ENCODE assay signal across 14 cellular contexts in the genomic region with DNA sequence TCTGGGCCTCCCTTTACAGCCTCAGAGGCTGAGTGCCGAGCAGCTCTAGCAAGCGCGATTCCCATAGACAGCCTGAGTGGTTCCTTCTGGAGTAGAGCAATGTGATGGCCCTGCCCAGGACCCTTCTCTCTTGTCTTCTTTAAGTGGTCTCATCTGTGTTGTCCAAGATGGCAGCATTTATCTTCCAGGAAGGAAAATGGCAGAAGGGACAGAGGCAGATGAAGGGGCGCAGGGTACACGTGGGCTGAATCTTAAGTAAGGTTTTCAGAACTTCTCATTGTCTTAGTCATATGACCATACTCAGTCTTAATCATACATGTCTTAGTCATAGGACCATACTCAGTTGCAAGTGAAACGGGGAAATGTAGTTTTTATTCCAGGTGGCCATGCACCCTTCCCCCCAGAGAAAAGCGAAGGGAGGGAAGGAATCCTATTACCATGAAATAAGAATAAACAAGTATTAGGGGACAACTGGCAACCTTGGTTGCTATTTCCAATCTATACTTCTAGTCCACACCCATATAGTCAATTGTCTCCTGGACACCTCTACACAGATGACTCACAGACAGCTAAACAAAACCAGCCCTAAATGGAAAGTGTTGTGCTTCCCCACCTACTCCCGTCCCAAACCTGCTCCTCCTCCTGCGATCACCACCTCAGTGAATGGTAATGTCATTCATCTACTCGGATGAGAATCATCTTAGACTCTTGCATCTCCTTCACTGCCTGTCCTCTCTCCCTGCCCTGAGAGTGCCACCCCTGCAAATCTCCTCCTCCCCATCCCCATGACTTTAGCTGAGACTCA. TPM values are rescaled to one million over a fixed set of nuclear protein-coding genes. Genes with fewer than 3 reads are reported as not detected.
DNase-seq lines count a peak whose midpoint lies in the region; ATAC-seq and TF ChIP-seq lines count a peak whose summit lies in the region.
"Had no signal": no experiment of that assay in that cellular context is flagged by ENCODE, and none has a peak within 500 bp of the region (broad histone marks: within the 10 kb centered on the region; RNA-seq: fewer than 3 reads in every experiment).

No MANE protein-coding gene starts in this region.

- ATAC-seq in activated CD4-positive, CD25-positive, alpha-beta regulatory T cell treated with anti-CD3 and anti-CD28 coated beads, Interleukin-2, amount 50 U/mL, for 24 hours: peak; percentile 88 to 91
- no peak for ATAC-seq in GM18519 (IDR thresholded peaks at IDR 0.05; ENCODE audit: low FRiP score, unreplicated experiment)

- peak overlapping the region; percentile 14 for H3K27ac Mint-ChIP-seq in chondrocyte (ENCODE audit: unreplicated experiment)

- no peaks in the 10 kb centered on the region for H3K9me3 Mint-ChIP-seq in chondrocyte (ENCODE audit: low read depth)

- DNase-seq in activated CD4-positive, CD25-positive, alpha-beta regulatory T cell treated with anti-CD3 and anti-CD28 coated beads, Interleukin-2, amount 50 U/mL, for 72 hours: no peak
- DNase-seq in RKO (ENCODE audit: low spot score) (peak; percentile 74), chondrocyte (ENCODE audit: low spot score) (no peak), SIG-M5 treated with dmso at 0.1 percent for 504 hours (lab: John Stamatoyannopoulos, UW; ENCODE audit: unreplicated experiment) (no peak), dorsolateral prefrontal cortex (no peak)
- peak; percentile 27 to 46 (median 34) for DNase-seq in stimulated activated CD4-positive, alpha-beta T cell treated with anti-CD3 and anti-CD28 coated beads, TNF-alpha, amount 100 ng/mL, for 24 hours (ENCODE audit: low read depth in 3 of 3)
- DNase-seq: cerebellar nuclear complex, Karpas-422, sigmoid colon, transverse colon had no signal

- no peak overlapping the region for H3K4me3 Mint-ChIP-seq in chondrocyte (ENCODE audit: unreplicated experiment)

- no peak overlapping the region for H3K4me3 ChIP-seq in dorsolateral prefrontal cortex
- H3K4me3 ChIP-seq: sigmoid colon, transverse colon had no signal

- no peak overlapping the region for H3K27ac ChIP-seq in dorsolateral prefrontal cortex
- H3K27ac ChIP-seq: sigmoid colon, transverse colon, VCaP had no signal

- H3K27me3 Mint-ChIP-seq in chondrocyte (ENCODE audit: low read depth): no peaks in the 10 kb centered on the region

- TF ChIP-seq CTCF in chondrocyte (IDR thresholded peaks at IDR 0.05) (no peak), dorsolateral prefrontal cortex (IDR thresholded peaks at IDR 0.05 in 54 of 56, conservative IDR thresholded peaks at IDR 0.05 in 2 of 56; ENCODE audit: low read depth in 1 of 56, partially characterized antibody in 56 of 56) (no peak)

- peaks cover 0 to 6% (median 0%) of the 10 kb centered on the region in 45 donors for H3K27me3 ChIP-seq in dorsolateral prefrontal cortex
- H3K27me3 ChIP-seq: sigmoid colon, transverse colon had no signal

- H3K4me1 Mint-ChIP-seq in chondrocyte (ENCODE audit: low read depth): peaks cover 32% of the 10 kb centered on the region

- no peaks in the 10 kb centered on the region for H3K36me3 Mint-ChIP-seq in chondrocyte (ENCODE audit: low read depth)

- intact Hi-C loops in dorsolateral prefrontal cortex (cut with DNase I): no loop called here

RNA-seq across cellular contexts. Expression of gene OVAAL, which starts 13.3 kb away (rescaled TPM):
- total RNA-seq in chondrocyte (not detected in 3 replicates), dorsolateral prefrontal cortex (under 1 TPM in 1 of 120 experiments, not detected in 119; 0.34 TPM)
- total RNA-seq: mesenteric fat pad, sigmoid colon had no signal

RNA-seq across cellular contexts. Expression of gene XPR1, which starts 59.8 kb away (rescaled TPM):
- total RNA-seq in chondrocyte (24.2 to 32.4 TPM (median 24.9 TPM) in 3 replicates), dorsolateral prefrontal cortex (10 to 100 TPM; 18.3 to 47.9 (median 30.6) TPM)

Comparison
In these comparisons a context has a peak if more than half of its experiments do, and no peak if none do; other contexts are left out.
1. DNase-seq: peak in RKO (single experiment) and stimulated activated CD4-positive, alpha-beta T cell treated with anti-CD3 and anti-CD28 coated beads, TNF-alpha, amount 100 ng/mL, for 24 hours (3 of 3); none in activated CD4-positive, CD25-positive, alpha-beta regulatory T cell treated with anti-CD3 and anti-CD28 coated beads, Interleukin-2, amount 50 U/mL, for 72 hours (single experiment), chondrocyte (single experiment), SIG-M5 treated with dmso at 0.1 percent for 504 hours (single experiment) and dorsolateral prefrontal cortex (0 of 10).